ENCODE assay signal across 1 cellular context in genomic region chrX:49157194-49157593, GRCh38.
TF ChIP-seq lines count a peak whose summit lies in the region.

No MANE protein-coding gene starts in this region.

TF ChIP-seq in GM23338, 12 proteins besides CTCF, POLR2A, EP300 and RAD21:
- TF ChIP-seq ZNF462 (CRISPR knock-in tag; IDR thresholded peaks at IDR 0.05) (no peak), NANOG (IDR thresholded peaks at IDR 0.05; ENCODE audit: borderline replicate concordance) (no peak), POLR2AphosphoS5 (IDR thresholded peaks at IDR 0.05; ENCODE audit: low read depth) (no peak), ZNF114 (CRISPR knock-in tag; IDR thresholded peaks at IDR 0.05) (no peak), ZNF331 (CRISPR knock-in tag; IDR thresholded peaks at IDR 0.05; ENCODE audit: low read depth) (no peak), CREB1 (CRISPR knock-in tag; IDR thresholded peaks at IDR 0.05; ENCODE audit: low read depth) (no peak), ETS1 (IDR thresholded peaks at IDR 0.05) (no peak)
TF ChIP-seq in GM23338: peak in this region for 0.
